ENCODE assay signal across 1 cellular context in the genomic region with DNA sequence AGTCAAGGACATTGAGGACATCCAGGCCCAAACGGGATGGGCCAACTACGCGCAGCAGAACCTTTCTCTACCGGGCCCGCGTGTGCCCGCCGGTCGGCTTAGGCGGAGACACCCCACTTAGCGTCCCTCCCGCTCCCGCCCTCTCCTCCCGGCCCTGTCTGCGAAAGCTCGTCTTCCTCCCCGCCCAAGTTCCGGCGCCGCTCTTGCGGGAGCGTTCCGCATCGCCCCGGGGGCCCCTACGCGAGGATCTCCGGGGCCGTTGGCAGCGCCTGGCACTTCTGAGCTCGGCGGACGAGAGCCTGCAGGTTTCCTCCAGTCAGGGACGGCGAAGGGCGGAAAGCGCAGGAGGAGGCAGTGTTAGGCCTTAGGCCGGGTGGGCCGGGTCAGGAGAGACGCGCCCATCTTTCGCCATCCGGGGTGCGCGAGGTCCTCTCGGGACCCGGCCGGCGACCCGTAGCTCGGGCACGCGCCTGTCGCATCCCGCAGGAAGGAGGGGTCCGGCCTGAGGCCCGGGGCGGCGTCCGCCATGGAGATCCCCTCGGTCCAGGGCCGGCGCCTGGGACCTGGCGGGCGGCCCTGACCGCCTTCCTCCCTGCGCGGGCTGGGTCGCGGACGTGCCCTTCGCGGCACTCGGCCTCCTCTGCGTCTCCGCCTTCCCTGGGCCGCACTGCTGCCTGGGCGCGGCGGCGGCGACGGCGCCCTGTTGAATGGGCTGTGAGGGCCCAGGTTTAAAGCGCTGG.
A peak's percentile ranks its signal among the peaks of the same experiment; 100 is the strongest.
TF ChIP-seq lines count a peak whose summit lies in the region.

Gene FEM1B (plus strand): TSS at position 141 of the 740 bp plus-strand sequence. CDS start 673 bp downstream, outside the sequence.

TF ChIP-seq in K562, 482 proteins besides CTCF, POLR2A, EP300 and RAD21 (continued from another document and continues in another):
- TF ChIP-seq ZNF407 (IDR thresholded peaks at IDR 0.05; ENCODE audit: low read depth), result peak; percentile 96
- TF ChIP-seq, protein P1, sequence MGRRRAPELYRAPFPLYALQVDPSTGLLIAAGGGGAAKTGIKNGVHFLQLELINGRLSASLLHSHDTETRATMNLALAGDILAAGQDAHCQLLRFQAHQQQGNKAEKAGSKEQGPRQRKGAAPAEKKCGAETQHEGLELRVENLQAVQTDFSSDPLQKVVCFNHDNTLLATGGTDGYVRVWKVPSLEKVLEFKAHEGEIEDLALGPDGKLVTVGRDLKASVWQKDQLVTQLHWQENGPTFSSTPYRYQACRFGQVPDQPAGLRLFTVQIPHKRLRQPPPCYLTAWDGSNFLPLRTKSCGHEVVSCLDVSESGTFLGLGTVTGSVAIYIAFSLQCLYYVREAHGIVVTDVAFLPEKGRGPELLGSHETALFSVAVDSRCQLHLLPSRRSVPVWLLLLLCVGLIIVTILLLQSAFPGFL (CRISPR knock-in tag; IDR thresholded peaks at IDR 0.05), result no peak
- peak; percentile 68; the same call in 1 of the 2 replicates for TF ChIP-seq MTA1 (IDR thresholded peaks at IDR 0.05; ENCODE audit: borderline replicate concordance)
- TF ChIP-seq, protein P2, sequence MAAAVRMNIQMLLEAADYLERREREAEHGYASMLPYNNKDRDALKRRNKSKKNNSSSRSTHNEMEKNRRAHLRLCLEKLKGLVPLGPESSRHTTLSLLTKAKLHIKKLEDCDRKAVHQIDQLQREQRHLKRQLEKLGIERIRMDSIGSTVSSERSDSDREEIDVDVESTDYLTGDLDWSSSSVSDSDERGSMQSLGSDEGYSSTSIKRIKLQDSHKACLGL (CRISPR knock-in tag; IDR thresholded peaks at IDR 0.05; ENCODE audit: borderline replicate concordance, poor library complexity, severe bottlenecking), result no peak
- TF ChIP-seq NFIC (IDR thresholded peaks at IDR 0.05), result no peak; the same call in 1 of the 2 replicates
- no peak for TF ChIP-seq SRSF9 (IDR thresholded peaks at IDR 0.05; ENCODE audit: borderline replicate concordance, low read depth, low read length)
- 0 out of 2 replicates have a peak, but pooled peaks have one; percentile 11 for TF ChIP-seq MECOM (CRISPR knock-in tag; IDR thresholded peaks at IDR 0.05)
- TF ChIP-seq, protein P3, sequence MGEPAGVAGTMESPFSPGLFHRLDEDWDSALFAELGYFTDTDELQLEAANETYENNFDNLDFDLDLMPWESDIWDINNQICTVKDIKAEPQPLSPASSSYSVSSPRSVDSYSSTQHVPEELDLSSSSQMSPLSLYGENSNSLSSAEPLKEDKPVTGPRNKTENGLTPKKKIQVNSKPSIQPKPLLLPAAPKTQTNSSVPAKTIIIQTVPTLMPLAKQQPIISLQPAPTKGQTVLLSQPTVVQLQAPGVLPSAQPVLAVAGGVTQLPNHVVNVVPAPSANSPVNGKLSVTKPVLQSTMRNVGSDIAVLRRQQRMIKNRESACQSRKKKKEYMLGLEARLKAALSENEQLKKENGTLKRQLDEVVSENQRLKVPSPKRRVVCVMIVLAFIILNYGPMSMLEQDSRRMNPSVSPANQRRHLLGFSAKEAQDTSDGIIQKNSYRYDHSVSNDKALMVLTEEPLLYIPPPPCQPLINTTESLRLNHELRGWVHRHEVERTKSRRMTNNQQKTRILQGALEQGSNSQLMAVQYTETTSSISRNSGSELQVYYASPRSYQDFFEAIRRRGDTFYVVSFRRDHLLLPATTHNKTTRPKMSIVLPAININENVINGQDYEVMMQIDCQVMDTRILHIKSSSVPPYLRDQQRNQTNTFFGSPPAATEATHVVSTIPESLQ (CRISPR knock-in tag; IDR thresholded peaks at IDR 0.05), result no peak
- TF ChIP-seq CHD7 (IDR thresholded peaks at IDR 0.05; ENCODE audit: low read depth, low read length), result no peak
- peak; percentile 92 for TF ChIP-seq CXXC5 (CRISPR knock-in tag; IDR thresholded peaks at IDR 0.05)
- TF ChIP-seq GATAD2A (IDR thresholded peaks at IDR 0.05), result no peak
- TF ChIP-seq ZKSCAN8 (CRISPR knock-in tag; IDR thresholded peaks at IDR 0.05), result no peak
- no peak for TF ChIP-seq ZBTB7A (IDR thresholded peaks at IDR 0.05; ENCODE audit: borderline replicate concordance, control insufficient read depth, low read depth, low read length)
- TF ChIP-seq ERF (CRISPR knock-in tag; IDR thresholded peaks at IDR 0.05), result no peak
- no peak for TF ChIP-seq ZNF3 (CRISPR knock-in tag; IDR thresholded peaks at IDR 0.05)
- no peak for TF ChIP-seq ZBED1 (IDR thresholded peaks at IDR 0.05)
- TF ChIP-seq BACH1 (tag; IDR thresholded peaks at IDR 0.05), result no peak; the same call in 1 of the 2 replicates
- no peak for TF ChIP-seq ZNF589 (CRISPR knock-in tag; IDR thresholded peaks at IDR 0.05; ENCODE audit: low read depth)
- TF ChIP-seq ZSCAN32 (CRISPR knock-in tag; IDR thresholded peaks at IDR 0.05), result no peak
- no peak for TF ChIP-seq SLC30A9 (CRISPR knock-in tag; IDR thresholded peaks at IDR 0.05)
- TF ChIP-seq SFPQ (IDR thresholded peaks at IDR 0.05; ENCODE audit: low read depth, low read length), result no peak
- TF ChIP-seq FOXA3 (CRISPR knock-in tag; conservative IDR thresholded peaks at IDR 0.05 in 1 of 2, IDR thresholded peaks at IDR 0.05 in 1 of 2), result no peak
- TF ChIP-seq LEF1 (IDR thresholded peaks at IDR 0.05), result 0 out of 2 replicates have a peak, but pooled peaks have one; percentile 11
- no peak; the same call in 1 of the 2 replicates for TF ChIP-seq NR4A1 (CRISPR knock-in tag; IDR thresholded peaks at IDR 0.05)
- no peak; the same call in 1 of the 2 replicates for TF ChIP-seq NR4A1 (tag; IDR thresholded peaks at IDR 0.05)
